ENCODE assay signal across 16 cellular contexts in the genomic region with DNA sequence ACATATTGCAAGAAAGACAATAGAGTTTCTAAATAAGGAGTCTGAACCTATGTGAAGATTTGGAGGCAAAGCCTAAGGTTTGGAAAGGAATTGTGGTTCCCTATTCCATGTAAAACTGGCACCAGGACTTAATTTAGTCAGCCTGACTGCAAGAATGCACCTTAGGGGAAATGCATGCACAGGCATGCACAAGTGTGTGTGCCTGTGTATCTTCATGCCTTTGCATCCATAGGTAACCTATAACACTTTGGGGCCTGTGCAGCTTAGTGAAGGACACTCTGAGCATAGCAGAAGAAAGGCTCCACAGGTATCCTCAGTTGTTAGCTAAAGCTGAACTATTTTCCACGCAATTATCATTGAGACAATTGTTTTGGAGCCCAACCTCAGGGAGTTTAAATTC.
DNase-seq lines count a peak whose midpoint lies in the region; ATAC-seq, FAIRE-seq and TF ChIP-seq lines count a peak whose summit lies in the region.
"Had no signal": no experiment of that assay in that cellular context is flagged by ENCODE, and none has a peak within 500 bp of the region (broad histone marks: within the 10 kb centered on the region; RNA-seq: fewer than 3 reads in every experiment).

No MANE protein-coding gene starts in this region.

- peaks cover 23% of the 10 kb centered on the region for H3K4me1 Mint-ChIP-seq in endodermal cell

- H3K36me3 Mint-ChIP-seq in endodermal cell (ENCODE audit: low read depth): no peaks in the 10 kb centered on the region

- H3K4me3 ChIP-seq in HCT116 (replicated peaks in 1 of 2; ENCODE audit: low read depth in 1 of 2, low read length in 2 of 2): no peak overlapping the region
- peak overlapping the region; percentile 86 for H3K4me3 ChIP-seq in endodermal cell (ENCODE audit: low read length)
- H3K4me3 ChIP-seq in keratinocyte (ENCODE audit: control insufficient read depth in 2 of 3, extremely low read depth in 1 of 3, insufficient read depth in 2 of 3, low read depth in 1 of 3, low read length in 3 of 3): no peak overlapping the region
- H3K4me3 ChIP-seq: K562 had no signal

- POLR2A ChIA-PET in HCT116 (lab: Charles Lee): no interaction called here

- no peaks in the 10 kb centered on the region for H3K9me3 ChIP-seq in HCT116 (ENCODE audit: control insufficient read depth in 1 of 2, insufficient read depth in 1 of 2, low read depth in 1 of 2, low read length in 2 of 2)
- H3K9me3 ChIP-seq in endodermal cell (ENCODE audit: control insufficient read depth, low read length): peaks cover 9% of the 10 kb centered on the region
- H3K9me3 ChIP-seq in keratinocyte (ENCODE audit: control insufficient read depth, low read depth, low read length): no peaks in the 10 kb centered on the region

- no peaks in the 10 kb centered on the region for H3K9me2 ChIP-seq in HCT116 (ENCODE audit: insufficient read depth)

- peak overlapping the region; percentile 56; the same call in 1 of the 2 replicates for H3K4me2 ChIP-seq in HCT116 (ENCODE audit: low read length)
- peak overlapping the region; percentile 1 for H3K4me2 ChIP-seq in keratinocyte (ENCODE audit: control insufficient read depth, extremely low read depth, insufficient read depth, low read depth, low read length)

- intact Hi-C loops in HCT116 (cut with micrococcal nuclease) (no loop called here), posterior cingulate gyrus (cut with DNase I) (no loop called here)

- ATAC-seq in HCT116 (no peak), GM19324 (IDR thresholded peaks at IDR 0.05; ENCODE audit: low FRiP score, unreplicated experiment) (no peak)
- ATAC-seq: K562 had no signal

- H3K4me1 ChIP-seq in HCT116 (ENCODE audit: control insufficient read depth in 1 of 2, insufficient read depth in 2 of 2, low read length in 2 of 2) (peaks cover 3 to 27% of the 10 kb centered on the region in 2 experiments), endodermal cell (ENCODE audit: control insufficient read depth, insufficient read depth, low read length) (peaks cover 5% of the 10 kb centered on the region), keratinocyte (ENCODE audit: control insufficient read depth, extremely low read depth, insufficient read depth, low read length) (peaks cover 11% of the 10 kb centered on the region)

- H3K36me3 ChIP-seq in HCT116 (ENCODE audit: control insufficient read depth in 1 of 2, insufficient read depth in 2 of 2, low read length in 2 of 2): no peaks in the 10 kb centered on the region
- no peaks in the 10 kb centered on the region for H3K36me3 ChIP-seq in endodermal cell (ENCODE audit: control insufficient read depth, insufficient read depth, low read length)
- no peaks in the 10 kb centered on the region for H3K36me3 ChIP-seq in keratinocyte (ENCODE audit: control insufficient read depth in 2 of 2, extremely low read depth in 1 of 2, insufficient read depth in 2 of 2, low read length in 2 of 2)

- DNase-seq in HCT116 (ENCODE audit: low read depth, low spot score): no peak
- peak; percentile 6 for DNase-seq in NCI-H69 (lab: John Stamatoyannopoulos, UW)
- DNase-seq in endodermal cell: no peak
- peak; percentile 23 for DNase-seq in keratinocyte (ENCODE audit: low read depth, low spot score)
- no peak for DNase-seq in posterior cingulate gyrus
- DNase-seq in NCI-H446 (lab: John Stamatoyannopoulos, UW): no peak
- no peak for DNase-seq in DMS79 treated with DMSO at 0.1 percent for 48 hours (lab: John Stamatoyannopoulos, UW)
- DNase-seq: DMS 273 treated with DMSO at 0.1 percent for 48 hours; NCI-H1417 treated with DMSO at 0.1 percent for 48 hours; NCI-H1930; NK-92 treated with Interleukin-12 subunit alpha and Interleukin-12 subunit beta, amount 100 ng/mL, for 24 hours had no signal

- WGBS in endodermal cell (ENCODE audit: insufficient coverage in 1 of 2, insufficient read length in 1 of 2), 2 experiments: 83% methylated on average over 1 of the region's 1 CpG; no CpG with 5 or more reads in 1 of the 2 experiments

- no peak for TF ChIP-seq POLR2A in HCT116 (IDR thresholded peaks at IDR 0.05; ENCODE audit: borderline replicate concordance, extremely low read depth, insufficient read depth, insufficient read length)

- H2AFZ ChIP-seq in HCT116 (ENCODE audit: low read depth, low read length, poor library complexity, severe bottlenecking) (no peak overlapping the region), keratinocyte (ENCODE audit: control insufficient read depth, low read length) (no peak overlapping the region)

- H4K20me1 ChIP-seq in HCT116 (ENCODE audit: insufficient read depth) (no peaks in the 10 kb centered on the region), keratinocyte (ENCODE audit: control insufficient read depth, extremely low read depth, insufficient read depth, low read length) (no peaks in the 10 kb centered on the region)

- TF ChIP-seq CTCF in HCT116 (IDR thresholded peaks at IDR 0.05 in 2 of 3, conservative IDR thresholded peaks at IDR 0.05 in 1 of 3; ENCODE audit: borderline replicate concordance in 1 of 3, insufficient read depth in 1 of 3, low read depth in 2 of 3, low read length in 2 of 3): no peak
- no peak for TF ChIP-seq CTCF in endodermal cell (conservative IDR thresholded peaks at IDR 0.05)
- no peak for TF ChIP-seq CTCF in keratinocyte (optimal IDR thresholded peaks at IDR 0.05 in 1 of 3, IDR thresholded peaks at IDR 0.05 in 1 of 3, conservative IDR thresholded peaks at IDR 0.05 in 1 of 3; ENCODE audit: extremely low read depth in 1 of 3, insufficient read depth in 2 of 3, low read length in 3 of 3)

- H3K27ac ChIP-seq in HCT116 (ENCODE audit: low read depth, low read length): no peak overlapping the region
- no peak overlapping the region for H3K27ac ChIP-seq in endodermal cell (ENCODE audit: low read depth, low read length)
- H3K27ac ChIP-seq in keratinocyte (ENCODE audit: control insufficient read depth, insufficient read depth, low read length): no peak overlapping the region
- H3K27ac ChIP-seq: C4-2B had no signal

- peak overlapping the region; percentile 79 for H3K4me3 Mint-ChIP-seq in endodermal cell

- dilution Hi-C loops in keratinocyte (cut with MboI; ENCODE audit: extremely low pct_ligation_motif_present, low sequenced_read_pairs): no loop called here

- peak; percentile 98 for FAIRE-seq in keratinocyte (lab: Jason Lieb, UNC)
- FAIRE-seq: GM12892, H54, K562 had no signal

- RAD21 ChIA-PET in HCT116 (lab: Charles Lee; ENCODE audit: low non-redundant PET in 1 of 2, low total read pairs in 2 of 2, uncharacterized antibody in 2 of 2, unreplicated experiment in 2 of 2): no interaction called here

- no peaks in the 10 kb centered on the region for H3K9me1 ChIP-seq in keratinocyte (ENCODE audit: control insufficient read depth, extremely low read depth, insufficient read depth, low read length)

- no peak overlapping the region for H3K9ac ChIP-seq in HCT116 (ENCODE audit: low read length)
- no peak overlapping the region for H3K9ac ChIP-seq in endodermal cell (ENCODE audit: extremely low read depth, low read length, poor library complexity, severe bottlenecking)
- H3K9ac ChIP-seq in keratinocyte (ENCODE audit: control insufficient read depth, extremely low read depth, insufficient read depth, low read length): no peak overlapping the region

- no peak for TF ChIP-seq RAD21 in HCT116 (IDR thresholded peaks at IDR 0.05; ENCODE audit: low read depth)

- H3K79me2 ChIP-seq in HCT116 (ENCODE audit: insufficient read depth, low read length) (no peaks in the 10 kb centered on the region), keratinocyte (ENCODE audit: control insufficient read depth, insufficient read depth, low read length) (no peaks in the 10 kb centered on the region)

- H3K27ac Mint-ChIP-seq in endodermal cell: no peak overlapping the region

- H3K27me3 Mint-ChIP-seq in endodermal cell (ENCODE audit: insufficient read depth): no peaks in the 10 kb centered on the region

- peaks cover 8% of the 10 kb centered on the region for H3K9me3 Mint-ChIP-seq in endodermal cell

- CTCF ChIA-PET in HCT116 (lab: Charles Lee): no interaction called here

- no TSS peak for BruUV-seq in HCT116 (replicated peaks; lab: Mats Ljungman, UMichigan)

- no peaks in the 10 kb centered on the region for H3K27me3 ChIP-seq in HCT116 (ENCODE audit: insufficient read depth, low read length)
- no peaks in the 10 kb centered on the region for H3K27me3 ChIP-seq in endodermal cell (ENCODE audit: control insufficient read depth, insufficient read depth, low read length, poor library complexity, severe bottlenecking)
- H3K27me3 ChIP-seq in keratinocyte (ENCODE audit: control insufficient read depth, extremely low read depth, insufficient read depth, low read length): no peaks in the 10 kb centered on the region

TF ChIP-seq in HCT116, 20 proteins besides CTCF, POLR2A, EP300 and RAD21:
- TF ChIP-seq REST (IDR thresholded peaks at IDR 0.05; ENCODE audit: low read depth): no peak
- TF ChIP-seq SP1 (IDR thresholded peaks at IDR 0.05; ENCODE audit: low read depth): no peak
- no peak for TF ChIP-seq SIN3A (IDR thresholded peaks at IDR 0.05; ENCODE audit: low read depth)

Comparison
In these comparisons a context has a peak if more than half of its experiments do, and no peak if none do; other contexts are left out.
1. DNase-seq: peak in NCI-H69 (single experiment) and keratinocyte (single experiment); none in HCT116 (single experiment), endodermal cell (single experiment), posterior cingulate gyrus (0 of 10), NCI-H446 (0 of 2) and DMS79 treated with DMSO at 0.1 percent for 48 hours (single experiment).